Comparison of ENCODE assay signal across 2 cellular contexts in genomic region chr11:67264260-67264659, GRCh38.
TF ChIP-seq lines count a peak whose summit lies in the region.

No MANE protein-coding gene starts in this region.

TF ChIP-seq in HEK293, 187 proteins besides CTCF, POLR2A, EP300 and RAD21:
- TF ChIP-seq ZNF157 (tag by site-specific recombination; IDR thresholded peaks at IDR 0.05): no peak
- no peak for TF ChIP-seq BCL6B (tag by site-specific recombination; IDR thresholded peaks at IDR 0.05)
- no peak for TF ChIP-seq ZNF211 (tag by site-specific recombination; IDR thresholded peaks at IDR 0.05; ENCODE audit: low read depth)
- TF ChIP-seq ZNF146 (tag by site-specific recombination; IDR thresholded peaks at IDR 0.05): no peak
- TF ChIP-seq ZNF561 (tag by site-specific recombination; IDR thresholded peaks at IDR 0.05; ENCODE audit: borderline replicate concordance): no peak
- no peak for TF ChIP-seq ZNF24 (tag by site-specific recombination; IDR thresholded peaks at IDR 0.05)
- TF ChIP-seq ZNF280D (tag by site-specific recombination; IDR thresholded peaks at IDR 0.05): no peak
- TF ChIP-seq ATF2 (tag by site-specific recombination; IDR thresholded peaks at IDR 0.05; ENCODE audit: low read depth): no peak
- TF ChIP-seq BCL11A (tag by site-specific recombination; IDR thresholded peaks at IDR 0.05; ENCODE audit: low read depth): no peak
- no peak for TF ChIP-seq ZNF354C (tag by site-specific recombination; IDR thresholded peaks at IDR 0.05; ENCODE audit: borderline replicate concordance, low read depth)
- TF ChIP-seq EGR2 (tag by site-specific recombination; IDR thresholded peaks at IDR 0.05; ENCODE audit: low read depth): peak; percentile 48; the same call in 1 of the 2 replicates
- no peak for TF ChIP-seq SETDB1 (IDR thresholded peaks at IDR 0.05; ENCODE audit: insufficient read length, low read length)
- no peak for TF ChIP-seq ZNF501 (tag by site-specific recombination; IDR thresholded peaks at IDR 0.05)
- no peak for TF ChIP-seq IKZF3 (tag by site-specific recombination; IDR thresholded peaks at IDR 0.05)
- peak; percentile 36; the same call in 1 of the 2 replicates for TF ChIP-seq ZFP3 (tag by site-specific recombination; IDR thresholded peaks at IDR 0.05; ENCODE audit: low read depth)

TF ChIP-seq in GM12878, 131 proteins besides CTCF, POLR2A, EP300 and RAD21:
- TF ChIP-seq, protein P1, sequence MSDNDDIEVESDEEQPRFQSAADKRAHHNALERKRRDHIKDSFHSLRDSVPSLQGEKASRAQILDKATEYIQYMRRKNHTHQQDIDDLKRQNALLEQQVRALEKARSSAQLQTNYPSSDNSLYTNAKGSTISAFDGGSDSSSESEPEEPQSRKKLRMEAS (IDR thresholded peaks at IDR 0.05; ENCODE audit: low read depth, low read length): no peak
- 0 out of 2 replicates have a peak, but pooled peaks have one; percentile 19 for TF ChIP-seq IKZF1 (conservative IDR thresholded peaks at IDR 0.05)
